15 cellular contexts compared by ENCODE assay signal in the genomic region with DNA sequence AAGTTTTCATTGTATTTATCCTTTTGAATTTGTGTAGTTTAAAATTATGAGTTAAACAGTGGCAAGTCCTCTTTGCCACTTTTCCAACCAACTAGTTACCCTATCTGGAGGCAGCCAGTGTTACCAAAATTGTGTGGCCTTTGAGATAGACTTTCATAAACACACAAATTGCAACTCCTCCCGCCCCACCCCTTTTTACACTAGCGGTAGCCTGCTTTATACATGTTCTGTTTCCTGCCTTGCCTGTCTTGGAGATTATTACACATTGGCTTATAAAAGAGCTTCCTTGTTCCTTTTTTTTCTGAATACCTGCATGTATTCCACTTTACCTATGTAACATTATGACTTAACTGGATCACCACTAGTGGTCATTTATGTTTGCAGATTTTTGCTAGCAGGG.
"Had no signal": no experiment of that assay in that cellular context is flagged by ENCODE, and none has a peak within 500 bp of the region (broad histone marks: within the 10 kb centered on the region; RNA-seq: fewer than 3 reads in every experiment).

No MANE protein-coding gene starts in this region.

- H3K27me3 Mint-ChIP-seq: activated naive CD8-positive, alpha-beta T cell treated with anti-CD3 and anti-CD28 coated beads, Interleukin-2, amount 50 U/mL, for 24 hours; memory B cell; stimulated activated naive CD8-positive, alpha-beta T cell treated with anti-CD3 and anti-CD28 coated beads, Interleukin-15, Interleukin-2, amounts not matched to agents 100 ng/mL and 50 ng/mL, for 24 hours had no signal

- H3K4me3 Mint-ChIP-seq: activated naive CD8-positive, alpha-beta T cell treated with anti-CD3 and anti-CD28 coated beads, Interleukin-2, amount 50 U/mL, for 24 hours; memory B cell; stimulated activated naive CD8-positive, alpha-beta T cell treated with anti-CD3 and anti-CD28 coated beads, Interleukin-15, Interleukin-2, amounts not matched to agents 100 ng/mL and 50 ng/mL, for 24 hours; T-helper 2 cell treated with Interferon-gamma antibody and Interleukin-4, amounts not matched to agents 5 μg/mL and 100 μg/mL, for 36 hours had no signal

- H3K4me1 ChIP-seq: ascending aorta, gastroesophageal sphincter, left ventricle myocardium inferior, testis had no signal

- H3K9me3 ChIP-seq: testis had no signal

- H3K4me3 ChIP-seq: ascending aorta, gastroesophageal sphincter, left ventricle myocardium inferior, ovary, testis had no signal

- H3K27ac ChIP-seq: ascending aorta, gastroesophageal sphincter, left ventricle myocardium inferior, ovary, testis had no signal

- H3K27me3 ChIP-seq: ascending aorta, gastroesophageal sphincter, ovary, testis had no signal

- H3K36me3 ChIP-seq: ovary had no signal

- H3K4me1 Mint-ChIP-seq: memory B cell had no signal

- H3K27ac Mint-ChIP-seq: activated naive CD8-positive, alpha-beta T cell treated with anti-CD3 and anti-CD28 coated beads, Interleukin-2, amount 50 U/mL, for 24 hours; memory B cell; stimulated activated naive CD8-positive, alpha-beta T cell treated with anti-CD3 and anti-CD28 coated beads, Interleukin-15, Interleukin-2, amounts not matched to agents 100 ng/mL and 50 ng/mL, for 24 hours; T-helper 2 cell treated with Interferon-gamma antibody and Interleukin-4, amounts not matched to agents 5 μg/mL and 100 μg/mL, for 36 hours had no signal

- DNase-seq: activated CD4-positive, CD25-positive, alpha-beta regulatory T cell treated with anti-CD3 and anti-CD28 coated beads, Interleukin-2, amount 50 U/mL, for 72 hours; activated CD8-positive, alpha-beta memory T cell treated with anti-CD3 and anti-CD28 coated beads for 24 hours; activated naive CD8-positive, alpha-beta T cell treated with anti-CD3 and anti-CD28 coated beads, Interleukin-2, amount 50 U/mL, for 24 hours; left ventricle myocardium inferior; ovary; stimulated activated CD4-positive, alpha-beta T cell treated with anti-CD3 and anti-CD28 coated beads, Interleukin-4, amount 100 ng/mL, for 1 hour; testis had no signal

- ATAC-seq: activated naive CD8-positive, alpha-beta T cell treated with anti-CD3 and anti-CD28 coated beads, Interleukin-2, amount 50 U/mL, for 24 hours; gastroesophageal sphincter had no signal

- FAIRE-seq: endometrium, keratinocyte, urothelium cell line had no signal
